In genomic region chr20:50329981-50330503, GRCh38 we compare ENCODE assay signal across 25 cellular contexts.
"Had no signal": no experiment of that assay in that cellular context is flagged by ENCODE, and none has a peak within 500 bp of the region (broad histone marks: within the 10 kb centered on the region; RNA-seq: fewer than 3 reads in every experiment).

No MANE protein-coding gene starts in this region.

- H3K36me3 ChIP-seq: esophagus muscularis mucosa, heart left ventricle, thoracic aorta, uterus had no signal

- H3K4me1 Mint-ChIP-seq: central memory CD8-positive, alpha-beta T cell; immature natural killer cell had no signal

- H3K4me3 Mint-ChIP-seq: activated B cell treated with CpG ODN at 0.5 μM for 24 hours; activated T-cell treated with anti-CD3 and anti-CD28 coated beads, Interleukin-2, amount 50 U/mL, for 72 hours; central memory CD8-positive, alpha-beta T cell; immature natural killer cell; mesothelial cell of epicardium; naive B cell; neural crest cell; T-helper 2 cell treated with Interferon-gamma antibody and Interleukin-4, amounts not matched to agents 5 μg/mL and 100 μg/mL, for 36 hours; type B pancreatic cell had no signal

- H3K9me3 Mint-ChIP-seq: activated B cell treated with CpG ODN at 0.5 μM for 24 hours; central memory CD8-positive, alpha-beta T cell; neural crest cell; type B pancreatic cell had no signal

- H3K4me3 ChIP-seq: esophagus muscularis mucosa, heart left ventricle, thoracic aorta, uterus had no signal

- H3K36me3 Mint-ChIP-seq: mesothelial cell of epicardium, type B pancreatic cell had no signal

- H3K9me3 ChIP-seq: esophagus muscularis mucosa, heart left ventricle, thoracic aorta, uterus had no signal

- H3K27ac Mint-ChIP-seq: activated B cell treated with CpG ODN at 0.5 μM for 24 hours; activated T-cell treated with anti-CD3 and anti-CD28 coated beads, Interleukin-2, amount 50 U/mL, for 72 hours; mesothelial cell of epicardium; naive B cell; T-helper 2 cell treated with Interferon-gamma antibody and Interleukin-4, amounts not matched to agents 5 μg/mL and 100 μg/mL, for 36 hours had no signal

- DNase-seq: activated B cell treated with CpG ODN at 0.5 μM for 24 hours; activated effector memory CD4-positive, alpha-beta T cell treated with Interleukin-2 at 50 U/mL for 16 hours; activated naive CD4-positive, alpha-beta T cell treated with Interleukin-2 at 50 U/mL for 16 hours; activated T-cell treated with anti-CD3 and anti-CD28 coated beads for 4 hours; activated T-cell treated with anti-CD3 and anti-CD28 coated beads, Interleukin-2, amount 50 U/mL, for 72 hours; effector CD4-positive, alpha-beta T cell; foreskin keratinocyte; immature natural killer cell; kidney; left colon; naive B cell; right cardiac atrium; stimulated activated CD4-positive, alpha-beta T cell treated with anti-CD3 and anti-CD28 coated beads, Interleukin-12 subunit alpha, Interleukin-12 subunit beta, amount 100 ng/mL, for 4 hours; stimulated activated CD4-positive, alpha-beta T cell treated with anti-CD3 and anti-CD28 coated beads, Interleukin-4, amount 100 ng/mL, for 1 hour; stimulated activated naive CD8-positive, alpha-beta T cell treated with anti-CD3 and anti-CD28 coated beads, Interleukin-15, Interleukin-2, amounts not matched to agents 100 U/mL and 50 U/mL, for 24 hours; T-helper 1 cell; uterus had no signal

- H3K4me1 ChIP-seq: uterus had no signal

- H3K27me3 ChIP-seq: esophagus muscularis mucosa, foreskin keratinocyte, heart left ventricle, uterus had no signal

- H3K27me3 Mint-ChIP-seq: type B pancreatic cell had no signal

- H3K27ac ChIP-seq: esophagus muscularis mucosa, foreskin keratinocyte, heart left ventricle, thoracic aorta, uterus had no signal

- ATAC-seq: activated T-cell treated with anti-CD3 and anti-CD28 coated beads, Interleukin-2, amount 50 U/mL, for 72 hours; foreskin keratinocyte; heart left ventricle; right cardiac atrium; stimulated activated naive CD8-positive, alpha-beta T cell treated with anti-CD3 and anti-CD28 coated beads, Interleukin-15, Interleukin-2, amounts not matched to agents 100 U/mL and 50 U/mL, for 24 hours had no signal
